ENCODE assay signal across 21 cellular contexts in genomic region chr13:112837371-112838037, GRCh38.
DNase-seq lines count a peak whose midpoint lies in the region; ATAC-seq lines count a peak whose summit lies in the region.
"Had no signal": no experiment of that assay in that cellular context is flagged by ENCODE, and none has a peak within 500 bp of the region (broad histone marks: within the 10 kb centered on the region; RNA-seq: fewer than 3 reads in every experiment).

No MANE protein-coding gene starts in this region.

- H3K9ac ChIP-seq in adipocyte (ENCODE audit: low read length) = no peak overlapping the region
- H3K9ac ChIP-seq: parathyroid adenoma had no signal

- peaks cover 23% of the 10 kb centered on the region for H3K36me3 ChIP-seq in adipocyte (ENCODE audit: control insufficient read depth, insufficient read depth, low read length, severe bottlenecking)

- intact Hi-C loops in cardiac septum (cut with DNase I) = no loop called here

- peaks cover 0 to 2% of the 10 kb centered on the region in 2 donors for H3K4me1 Mint-ChIP-seq in stimulated activated naive B cell treated with anti-CD40 and anti-IgM and Interleukin-4, amounts not matched to agents 10 μg/mL and 1 μg/mL and 100 μg/mL, for 72 hours
- H3K4me1 Mint-ChIP-seq: B cell had no signal

- peaks cover 62 to 64% of the 10 kb centered on the region in 2 donors for H3K36me3 Mint-ChIP-seq in stimulated activated naive B cell treated with anti-CD40 and anti-IgM and Interleukin-4, amounts not matched to agents 10 μg/mL and 1 μg/mL and 100 μg/mL, for 72 hours

- H3K27ac Mint-ChIP-seq in stimulated activated naive B cell treated with anti-CD40 and anti-IgM and Interleukin-4, amounts not matched to agents 10 μg/mL and 1 μg/mL and 100 μg/mL, for 72 hours = no peak overlapping the region
- H3K27ac Mint-ChIP-seq: activated naive CD4-positive, alpha-beta T cell treated with anti-CD3 and anti-CD28 coated beads for 36 hours; B cell had no signal

- DNase-seq in COR-L47 (lab: John Stamatoyannopoulos, UW) (peak; percentile 63), adipocyte (ENCODE audit: low read depth) (peak; percentile 4), cardiac septum (ENCODE audit: low spot score) (peak; percentile 73), occipital lobe (lab: John Stamatoyannopoulos, UW) (peak; percentile 33), NAMALWA (ENCODE audit: low spot score) (no peak), islet precursor cell (no peak)
- DNase-seq in stimulated activated naive B cell treated with anti-CD40 and anti-IgM and Interleukin-4, amounts not matched to agents 10 μg/mL and 1 μg/mL and 100 μg/mL, for 72 hours = no peak
- DNase-seq: activated CD4-positive, alpha-beta T cell treated with anti-CD3 and anti-CD28 coated beads for 48 hours; activated naive CD4-positive, alpha-beta T cell treated with anti-CD3 and anti-CD28 coated beads for 36 hours; cortex of kidney; GF-D8; IMR-90; NCI-H2081; NCI-H748 treated with DMSO at 0.1 percent for 48 hours; PC-3 had no signal

- no peak overlapping the region for H3K4me3 Mint-ChIP-seq in stimulated activated naive B cell treated with anti-CD40 and anti-IgM and Interleukin-4, amounts not matched to agents 10 μg/mL and 1 μg/mL and 100 μg/mL, for 72 hours
- H3K4me3 Mint-ChIP-seq: activated naive CD4-positive, alpha-beta T cell treated with anti-CD3 and anti-CD28 coated beads for 36 hours; B cell had no signal

- no peaks in the 10 kb centered on the region for H3K9me3 Mint-ChIP-seq in stimulated activated naive B cell treated with anti-CD40 and anti-IgM and Interleukin-4, amounts not matched to agents 10 μg/mL and 1 μg/mL and 100 μg/mL, for 72 hours
- H3K9me3 Mint-ChIP-seq: activated naive CD4-positive, alpha-beta T cell treated with anti-CD3 and anti-CD28 coated beads for 36 hours had no signal

- peaks cover 23% of the 10 kb centered on the region for H3K4me1 ChIP-seq in adipocyte (ENCODE audit: control insufficient read depth, insufficient read depth, low read length)
- H3K4me1 ChIP-seq: parathyroid adenoma had no signal

- H3K27me3 Mint-ChIP-seq in stimulated activated naive B cell treated with anti-CD40 and anti-IgM and Interleukin-4, amounts not matched to agents 10 μg/mL and 1 μg/mL and 100 μg/mL, for 72 hours = no peaks in the 10 kb centered on the region
- H3K27me3 Mint-ChIP-seq: B cell had no signal

- H3K4me3 ChIP-seq in adipocyte (ENCODE audit: low read length) = no peak overlapping the region
- H3K4me3 ChIP-seq: hepatocyte, SK-N-MC, smooth muscle cell had no signal

- H3K9me3 ChIP-seq in adipocyte (ENCODE audit: control insufficient read depth, low read length) = no peaks in the 10 kb centered on the region

- H3K27me3 ChIP-seq in adipocyte (replicated peaks; ENCODE audit: control insufficient read depth, insufficient read depth, low read length) = no peaks in the 10 kb centered on the region
- H3K27me3 ChIP-seq: hepatocyte had no signal

- no peak for ATAC-seq in stimulated activated naive B cell treated with anti-CD40 and anti-IgM and Interleukin-4, amounts not matched to agents 10 μg/mL and 1 μg/mL and 100 μg/mL, for 72 hours (replicated peaks)
- ATAC-seq in GM21526 (IDR thresholded peaks at IDR 0.05; ENCODE audit: low FRiP score, unreplicated experiment) = no peak
- ATAC-seq: PC-3 had no signal

Comparison
In these comparisons a context has a peak if more than half of its experiments do, and no peak if none do; other contexts are left out.
1. DNase-seq: peak in COR-L47 (single experiment), adipocyte (single experiment), cardiac septum (single experiment) and occipital lobe (single experiment); none in NAMALWA (single experiment), islet precursor cell (single experiment) and stimulated activated naive B cell treated with anti-CD40 and anti-IgM and Interleukin-4, amounts not matched to agents 10 μg/mL and 1 μg/mL and 100 μg/mL, for 72 hours (single experiment).